Comparison of ENCODE assay signal across 30 cellular contexts in genomic region chr20:5426026-5426425, GRCh38.
"Had no signal": no experiment of that assay in that cellular context is flagged by ENCODE, and none has a peak within 500 bp of the region (broad histone marks: within the 10 kb centered on the region; RNA-seq: fewer than 3 reads in every experiment).

No MANE protein-coding gene starts in this region.

- H3K4me1 ChIP-seq: adrenal gland, ascending aorta, body of pancreas, breast epithelium had no signal

- H3K4me3 ChIP-seq: adrenal gland, ascending aorta, body of pancreas, breast epithelium, cardiac muscle cell had no signal

- DNase-seq: activated effector memory CD4-positive, alpha-beta T cell treated with anti-CD3 and anti-CD28 coated beads, Interleukin-2, amount 50 U/mL, for 16 hours; activated effector memory CD4-positive, alpha-beta T cell treated with Interleukin-2 at 50 U/mL for 16 hours; activated gamma-delta T cell; activated gamma-delta T cell treated with Interleukin-2 at 50 U/mL for 16 hours; activated naive CD4-positive, alpha-beta T cell; activated naive CD4-positive, alpha-beta T cell treated with anti-CD3 and anti-CD28 coated beads for 36 hours; activated naive CD4-positive, alpha-beta T cell treated with anti-CD3 and anti-CD28 coated beads, Interleukin-2, amount 10 ng/mL, durations not matched to agents 7 days and 5 days; activated naive CD4-positive, alpha-beta T cell treated with anti-CD3 and anti-CD28 coated beads, Interleukin-2, amount 50 U/mL, for 16 hours; activated naive CD4-positive, alpha-beta T cell treated with Interleukin-2 at 50 U/mL for 16 hours; activated naive CD8-positive, alpha-beta T cell treated with anti-CD3 and anti-CD28 coated beads for 36 hours; activated naive CD8-positive, alpha-beta T cell treated with anti-CD3 and anti-CD28 coated beads, Interleukin-2, amount 10 ng/mL, durations not matched to agents 7 days and 5 days; activated naive CD8-positive, alpha-beta T cell treated with anti-CD3 and anti-CD28 coated beads, Interleukin-2, amount 50 U/mL, for 24 hours; activated T-cell treated with anti-CD3 and anti-CD28 coated beads, Interleukin-2, amount 50 U/mL, for 1 hour; activated T-cell treated with anti-CD3 and anti-CD28 coated beads, Interleukin-2, amount 50 U/mL, for 24 hours; activated T-cell treated with anti-CD3 and anti-CD28 coated beads, Interleukin-2, amount 50 U/mL, for 4 hours; activated T-cell treated with anti-CD3 and anti-CD28 coated beads, Interleukin-2, amount 50 U/mL, for 48 hours; activated T-cell treated with anti-CD3 and anti-CD28 coated beads, Interleukin-2, amount 50 U/mL, for 72 hours; adrenal gland; amniotic stem cell; amygdala; anterior cingulate cortex; aorta; body of pancreas; brain microvascular endothelial cell; caudate nucleus; central memory CD4-positive, alpha-beta T cell; cerebellar nuclear complex had no signal

- H3K27ac ChIP-seq: adrenal gland, ascending aorta, body of pancreas, brain microvascular endothelial cell, breast epithelium, cardiac muscle cell had no signal

- H3K27me3 ChIP-seq: ascending aorta, body of pancreas, brain microvascular endothelial cell, breast epithelium, cardiac muscle cell had no signal

- H3K36me3 ChIP-seq: adrenal gland, ascending aorta, brain microvascular endothelial cell, breast epithelium, cardiac muscle cell had no signal

- H3K9me3 ChIP-seq: adrenal gland, ascending aorta, body of pancreas had no signal
